15 cellular contexts compared by ENCODE assay signal in the genomic region with DNA sequence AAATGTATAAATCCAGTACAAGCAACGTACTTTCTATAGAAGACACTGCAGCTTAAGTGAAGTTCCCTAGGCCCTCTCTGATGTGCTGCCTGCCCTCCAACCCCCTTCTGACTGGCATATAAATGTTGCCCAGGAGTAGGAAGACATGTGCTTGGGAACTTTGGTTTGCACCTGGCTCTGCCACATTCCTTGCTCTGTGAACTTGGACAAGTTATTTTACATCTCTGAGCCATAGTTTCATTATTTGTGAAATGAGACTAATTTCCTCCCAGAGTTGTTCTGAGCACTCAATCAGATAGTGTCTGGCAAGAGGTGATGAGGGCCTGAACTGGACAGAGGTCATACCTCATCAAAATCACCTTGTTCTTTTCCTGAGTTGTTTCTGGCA. TPM values are rescaled to one million over a fixed set of nuclear protein-coding genes. Genes with fewer than 3 reads are reported as not detected.
DNase-seq lines count a peak whose midpoint lies in the region; ATAC-seq and TF ChIP-seq lines count a peak whose summit lies in the region.
"Had no signal": no experiment of that assay in that cellular context is flagged by ENCODE, and none has a peak within 500 bp of the region (broad histone marks: within the 10 kb centered on the region; RNA-seq: fewer than 3 reads in every experiment).

No MANE protein-coding gene starts in this region.

- peak overlapping the region; percentile 30 for H3K9ac ChIP-seq in HCT116 (ENCODE audit: low read length)

- 64 to 88% (median 86%) methylated on average over 1 of the region's 1 CpG for whole genome bisulfite sequencing in spleen, 5 donors

- ATAC-seq in HCT116 (no peak), HG03280 (IDR thresholded peaks at IDR 0.05; ENCODE audit: unreplicated experiment) (no peak), GM19328 (IDR thresholded peaks at IDR 0.05; ENCODE audit: unreplicated experiment) (no peak)
- ATAC-seq: activated CD8-positive, alpha-beta T cell treated with anti-CD3 and anti-CD28 coated beads for 36 hours had no signal

- H3K9me3 ChIP-seq in HCT116 (ENCODE audit: control insufficient read depth in 1 of 2, insufficient read depth in 1 of 2, low read depth in 1 of 2, low read length in 2 of 2) (no peaks in the 10 kb centered on the region), spleen (no peaks in the 10 kb centered on the region)
- H3K9me3 ChIP-seq: neutrophil had no signal

- CTCF ChIA-PET in HCT116 (lab: Charles Lee) = interaction anchor here (1.2 to 1.8 kb wide), 2 partner anchors 22 to 139 kb away, joined by 3 to 10 read pairs; no protein-coding TSS in a partner anchor

- TF ChIP-seq RAD21 in HCT116 (IDR thresholded peaks at IDR 0.05; ENCODE audit: low read depth) = no peak

- H3K36me3 ChIP-seq in HCT116 (ENCODE audit: control insufficient read depth in 1 of 2, insufficient read depth in 2 of 2, low read length in 2 of 2) (peaks cover 0 to under 1% of the 10 kb centered on the region in 2 experiments; a peak in 1 of 4 replicates), brain microvascular endothelial cell (replicated peaks) (no peaks in the 10 kb centered on the region), spleen (no peaks in the 10 kb centered on the region)
- H3K36me3 ChIP-seq: neutrophil had no signal

- no peak overlapping the region for H2AFZ ChIP-seq in HCT116 (ENCODE audit: low read depth, low read length, poor library complexity, severe bottlenecking)

- no peaks in the 10 kb centered on the region for H3K9me2 ChIP-seq in HCT116 (ENCODE audit: insufficient read depth)

- peak overlapping the region; percentile 84 for H3K27ac ChIP-seq in HCT116 (ENCODE audit: low read depth, low read length)
- peak overlapping the region; percentile 58 for H3K27ac ChIP-seq in brain microvascular endothelial cell
- H3K27ac ChIP-seq in spleen = peak overlapping the region in 6 of 8 donors; percentile 29 to 78 (median 62)
- H3K27ac ChIP-seq: neutrophil had no signal

- H3K4me1 ChIP-seq in HCT116 (ENCODE audit: control insufficient read depth in 1 of 2, insufficient read depth in 2 of 2, low read length in 2 of 2) (peaks cover 75 to 88% of the 10 kb centered on the region in 2 experiments), spleen (peaks cover 5 to 47% (median 37%) of the 10 kb centered on the region in 6 donors)

- H3K4me3 ChIP-seq in HCT116 (replicated peaks in 1 of 2; ENCODE audit: low read depth in 1 of 2, low read length in 2 of 2) (no peak overlapping the region), brain microvascular endothelial cell (ENCODE audit: low read depth, low read length) (no peak overlapping the region), spleen (no peak overlapping the region)

- no peaks in the 10 kb centered on the region for H4K20me1 ChIP-seq in HCT116 (ENCODE audit: insufficient read depth)

- POLR2A ChIA-PET in HCT116 (lab: Charles Lee) = interaction anchor here (2.0 kb wide), 1 partner anchor 17 kb away, joined by 5 read pairs; no protein-coding TSS in a partner anchor

- H3K27me3 ChIP-seq in HCT116 (ENCODE audit: insufficient read depth, low read length) (no peaks in the 10 kb centered on the region), brain microvascular endothelial cell (replicated peaks) (no peaks in the 10 kb centered on the region), spleen (replicated peaks in 1 of 7) (peaks cover 0 to 21% (median 0%) of the 10 kb centered on the region in 7 donors)

- BruUV-seq in HCT116 (replicated peaks; lab: Mats Ljungman, UMichigan) = no TSS peak

- TF ChIP-seq CTCF in HCT116 (IDR thresholded peaks at IDR 0.05 in 2 of 3, conservative IDR thresholded peaks at IDR 0.05 in 1 of 3; ENCODE audit: borderline replicate concordance in 1 of 3, insufficient read depth in 1 of 3, low read depth in 2 of 3, low read length in 2 of 3) = no peak
- no peak for TF ChIP-seq CTCF in brain microvascular endothelial cell (IDR thresholded peaks at IDR 0.05; ENCODE audit: low read depth, low read length, missing control alignments)
- TF ChIP-seq CTCF in spleen (IDR thresholded peaks at IDR 0.05 in 8 of 11, conservative IDR thresholded peaks at IDR 0.05 in 3 of 11) = no peak

- in situ Hi-C loops in brain microvascular endothelial cell (cut with HindIII; ENCODE audit: low pct_ligation_motif_present, low sequenced_read_pairs) = no loop called here

- peaks cover 11% of the 10 kb centered on the region for H3K79me2 ChIP-seq in HCT116 (ENCODE audit: insufficient read depth, low read length)

- DNase-seq in HCT116 (ENCODE audit: low read depth, low spot score) = no peak
- DNase-seq in brain microvascular endothelial cell = no peak
- peak; percentile 20 for DNase-seq in kidney tubule cell (ENCODE audit: low spot score)
- no peak for DNase-seq in spleen
- no peak for DNase-seq in NCI-H446 treated with DMSO at 0.1 percent for 48 hours (lab: John Stamatoyannopoulos, UW)
- DNase-seq: activated naive CD4-positive, alpha-beta T cell treated with Interleukin-2 at 50 U/mL for 16 hours; activated T-cell treated with anti-CD3 and anti-CD28 coated beads, Interleukin-2, amount 50 U/mL, for 24 hours; DMS79; H7; immature natural killer cell; NCI-H1092 treated with DMSO at 0.1 percent for 48 hours had no signal

- TF ChIP-seq POLR2A in HCT116 (IDR thresholded peaks at IDR 0.05; ENCODE audit: borderline replicate concordance, extremely low read depth, insufficient read depth, insufficient read length) (no peak), spleen (IDR thresholded peaks at IDR 0.05) (no peak)

- peak overlapping the region; percentile 59 for H3K4me2 ChIP-seq in HCT116 (ENCODE audit: low read length)

- intact Hi-C loops in HCT116 (cut with micrococcal nuclease) = no loop called here
- intact Hi-C loops in spleen (cut with DNase I; ENCODE audit: low total_unique reads) = no loop called here

- RAD21 ChIA-PET in HCT116 (lab: Charles Lee; ENCODE audit: low non-redundant PET in 1 of 2, low total read pairs in 2 of 2, uncharacterized antibody in 2 of 2, unreplicated experiment in 2 of 2) = no interaction called here

TF ChIP-seq in HCT116, 20 proteins besides CTCF, POLR2A, EP300 and RAD21:
- no peak for TF ChIP-seq TCF7L2 (IDR thresholded peaks at IDR 0.05; ENCODE audit: borderline replicate concordance, extremely low read depth, insufficient read depth, insufficient read length)

RNA-seq across cellular contexts. Expression of a gene that starts 3.5 kb away (rescaled TPM):
- total RNA-seq in HCT116 (2021; ENCODE audit: unreplicated experiment) (176 TPM), spleen (100 to 1,000 TPM; 105 to 272 (median 148) TPM)
- polyA plus RNA-seq in HCT116 (2012) = 129 and 157 TPM in 2 replicates
- 100 to 1,000 TPM in 1 of 3 donors, 10 to 100 TPM in 2; 51.1 to 101 (median 53.3) TPM for polyA plus RNA-seq in spleen

RNA-seq across cellular contexts. Expression of a gene that starts 38.1 kb away (rescaled TPM):
- 9.0 TPM for total RNA-seq in HCT116 (2021; ENCODE audit: unreplicated experiment)
- 1.8 and 2.6 TPM in 2 replicates for polyA plus RNA-seq in HCT116 (2012)
- total RNA-seq in spleen = 1 to 10 TPM; 3.4 to 6.2 (median 4.5) TPM
- under 1 TPM; 0.28 to 0.64 (median 0.35) TPM for polyA plus RNA-seq in spleen
